9 cellular contexts compared by ENCODE assay signal in the genomic region with DNA sequence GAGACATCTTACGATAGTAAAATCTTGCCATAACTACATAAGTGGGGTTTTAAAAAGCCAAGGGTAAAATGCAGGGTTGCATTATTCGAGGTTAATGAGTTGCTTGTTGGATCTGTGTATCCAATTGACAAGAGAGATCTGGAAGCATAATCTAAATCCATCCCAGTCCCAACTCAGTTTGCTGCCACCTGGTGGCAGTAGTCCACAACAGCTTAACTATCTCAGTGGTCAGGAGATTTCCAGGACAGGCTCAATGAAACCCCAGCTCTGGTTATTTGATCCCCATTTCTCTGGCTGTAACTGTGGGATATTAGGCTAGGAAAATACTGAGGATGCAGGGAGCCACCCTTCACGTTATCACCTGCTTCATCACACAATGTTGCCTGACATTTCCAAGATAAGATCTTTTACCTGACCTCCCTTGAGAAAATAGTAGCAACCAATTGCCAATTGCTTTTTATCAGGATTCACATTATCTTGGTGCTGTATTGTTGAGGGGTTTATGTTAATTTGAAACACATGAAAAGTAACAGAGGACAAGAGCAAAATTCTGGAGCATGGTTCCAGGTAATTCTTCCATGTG.
A peak's percentile ranks its signal among the peaks of the same experiment; 100 is the strongest.
DNase-seq lines count a peak whose midpoint lies in the region; ATAC-seq, FAIRE-seq and TF ChIP-seq lines count a peak whose summit lies in the region.
"Had no signal": no experiment of that assay in that cellular context is flagged by ENCODE, and none has a peak within 500 bp of the region (broad histone marks: within the 10 kb centered on the region; RNA-seq: fewer than 3 reads in every experiment).

No MANE protein-coding gene starts in this region.

- no peak for ATAC-seq in HG02610 (IDR thresholded peaks at IDR 0.05; ENCODE audit: unreplicated experiment)

- no peak overlapping the region for H3K4me3 ChIP-seq in WI38 (ENCODE audit: low read depth, low read length)

- TF ChIP-seq POLR2A in H54 (IDR thresholded peaks at IDR 0.05; ENCODE audit: low read depth, low read length) = no peak

- DNase-seq in DMS79 (lab: John Stamatoyannopoulos, UW) (peak; percentile 0), H54 (ENCODE audit: insufficient read length, low spot score) (peak; percentile 19), NCI-H2029 treated with DMSO at 0.1 percent for 48 hours (lab: John Stamatoyannopoulos, UW) (peak; percentile 19), cerebellum (ENCODE audit: low spot score) (peak; percentile 52), left kidney (ENCODE audit: low read depth, low spot score) (peak; percentile 89)
- DNase-seq in stimulated activated CD4-positive, alpha-beta T cell treated with anti-CD3 and anti-CD28 coated beads, Interleukin-4, amount 100 ng/mL, for 4 hours = peak; percentile 45 to 49

- TF ChIP-seq CTCF in WI38 (IDR thresholded peaks at IDR 0.05; ENCODE audit: low read depth, low read length) = peak; percentile 68

- peak; percentile 82 for FAIRE-seq in H54 (lab: Jason Lieb, UNC)
- FAIRE-seq: colon had no signal

Comparison
In these comparisons a context has a peak if more than half of its experiments do, and no peak if none do; other contexts are left out.
1. DNase-seq: peak in every context shown above with its lines; median percentile 89 in left kidney; 52 in cerebellum; 47 in stimulated activated CD4-positive, alpha-beta T cell treated with anti-CD3 and anti-CD28 coated beads, Interleukin-4, amount 100 ng/mL, for 4 hours; 19 in H54; 19 in NCI-H2029 treated with DMSO at 0.1 percent for 48 hours; 0 in DMS79.